21 cellular contexts compared by ENCODE assay signal in the genomic region with DNA sequence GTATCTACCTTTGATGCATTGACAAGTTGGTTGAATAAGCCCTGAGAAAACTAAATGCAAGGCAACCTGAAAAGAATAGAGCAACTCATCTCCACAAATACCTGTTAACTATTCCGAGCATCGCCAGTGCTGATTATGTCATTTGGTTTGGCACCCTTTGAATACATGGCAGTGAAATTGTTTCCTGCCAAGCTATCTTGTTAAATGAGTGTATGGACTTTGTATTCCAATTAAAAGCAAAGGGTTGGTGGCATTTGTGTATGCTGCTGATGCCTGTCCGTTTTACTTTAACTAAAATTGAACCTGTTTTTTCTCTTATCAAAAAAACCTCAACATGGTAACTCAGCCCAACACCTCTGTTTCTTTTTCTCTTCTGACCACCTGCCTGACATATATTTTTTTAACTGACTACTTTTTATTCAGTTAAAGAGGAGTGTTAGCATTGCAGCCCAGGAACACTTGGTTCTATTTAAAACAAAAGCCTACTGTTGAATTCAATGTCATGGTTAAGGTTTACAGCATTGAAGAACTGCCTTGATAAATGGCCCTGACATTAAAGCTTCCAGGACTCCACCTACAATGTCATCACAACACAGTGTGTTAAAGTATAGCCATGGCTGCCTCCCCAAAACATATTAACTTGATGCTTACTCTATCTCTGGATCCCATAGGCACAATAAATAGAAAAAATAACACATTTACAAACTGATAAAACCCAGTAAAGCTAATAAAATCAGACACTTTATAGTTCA.
DNase-seq lines count a peak whose midpoint lies in the region; ATAC-seq and TF ChIP-seq lines count a peak whose summit lies in the region.
"Had no signal": no experiment of that assay in that cellular context is flagged by ENCODE, and none has a peak within 500 bp of the region (broad histone marks: within the 10 kb centered on the region; RNA-seq: fewer than 3 reads in every experiment).

No MANE protein-coding gene starts in this region.

- H3K36me3 ChIP-seq in gastrocnemius medialis = no peaks in the 10 kb centered on the region
- H3K36me3 ChIP-seq: BE2C had no signal

- no peaks in the 10 kb centered on the region for H3K9me3 ChIP-seq in gastrocnemius medialis
- H3K9me3 ChIP-seq: BE2C had no signal

- no peaks in the 10 kb centered on the region for H3K27me3 Mint-ChIP-seq in WTC11 (ENCODE audit: low read depth)
- H3K27me3 Mint-ChIP-seq: CD4-positive, CD25-positive, alpha-beta regulatory T cell; CD8-positive, alpha-beta memory T cell had no signal

- H3K27ac Mint-ChIP-seq in WTC11 = no peak overlapping the region
- H3K27ac Mint-ChIP-seq: CD4-positive, CD25-positive, alpha-beta regulatory T cell; HFFc6 had no signal

- no peaks in the 10 kb centered on the region for H3K4me1 Mint-ChIP-seq in WTC11
- H3K4me1 Mint-ChIP-seq: CD4-positive, CD25-positive, alpha-beta regulatory T cell; CD8-positive, alpha-beta memory T cell had no signal

- no peaks in the 10 kb centered on the region for H3K9me3 Mint-ChIP-seq in WTC11

- no peak for TF ChIP-seq POLR2A in gastrocnemius medialis (IDR thresholded peaks at IDR 0.05)

- H3K36me3 Mint-ChIP-seq in WTC11 = no peaks in the 10 kb centered on the region
- H3K36me3 Mint-ChIP-seq: CD4-positive, CD25-positive, alpha-beta regulatory T cell; CD8-positive, alpha-beta memory T cell had no signal

- POLR2A ChIA-PET in WTC11 (lab: Charles Lee) = no interaction called here

- TF ChIP-seq CTCF in 22Rv1 (IDR thresholded peaks at IDR 0.05) (no peak), WTC11 (IDR thresholded peaks at IDR 0.05) (no peak), gastrocnemius medialis (IDR thresholded peaks at IDR 0.05 in 4 of 5, conservative IDR thresholded peaks at IDR 0.05 in 1 of 5) (no peak)

- CTCF ChIA-PET in WTC11 (lab: Charles Lee) = no interaction called here

- H3K27ac ChIP-seq in 22Rv1 = peak overlapping the region; percentile 12
- no peak overlapping the region for H3K27ac ChIP-seq in gastrocnemius medialis

- no peak overlapping the region for H3K4me3 Mint-ChIP-seq in WTC11
- H3K4me3 Mint-ChIP-seq: CD4-positive, CD25-positive, alpha-beta regulatory T cell; CD8-positive, alpha-beta memory T cell; HFFc6 had no signal

- H3K27me3 ChIP-seq in gastrocnemius medialis = no peaks in the 10 kb centered on the region
- H3K27me3 ChIP-seq: BE2C had no signal

- in situ Hi-C loops in gastrocnemius medialis (cut with MboI; ENCODE audit: low sequenced_read_pairs in 4 of 4) = no loop called here

- no peak overlapping the region for H3K4me3 ChIP-seq in gastrocnemius medialis

- no peak for ATAC-seq in HG03378 (IDR thresholded peaks at IDR 0.05; ENCODE audit: unreplicated experiment)
- no peak for ATAC-seq in WTC11
- no peak for ATAC-seq in gastrocnemius medialis
- ATAC-seq: HCT116 had no signal

- no peaks in the 10 kb centered on the region for H3K4me1 ChIP-seq in gastrocnemius medialis
- H3K4me1 ChIP-seq: BE2C had no signal

- intact Hi-C loops in gastrocnemius medialis (cut with DNase I; ENCODE audit: low total_unique reads) = no loop called here

- DNase-seq in DMS153 treated with DMSO at 0.1 percent for 48 hours (lab: John Stamatoyannopoulos, UW; ENCODE audit: unreplicated experiment) = peak; percentile 70
- DNase-seq in NCI-H748 treated with DMSO at 0.1 percent for 48 hours (lab: John Stamatoyannopoulos, UW) = peak; percentile 18
- DNase-seq in left kidney (ENCODE audit: low read depth, low spot score) = peak; percentile 48
- DNase-seq in WTC11 (ENCODE audit: low spot score) = no peak
- DNase-seq in EL = no peak
- DNase-seq in gastrocnemius medialis = no peak
- DNase-seq: ACHN; BE2C; C1 segment of cervical spinal cord; CD4-positive, CD25-positive, alpha-beta regulatory T cell; CD8-positive, alpha-beta memory T cell; COR-L47; DMS 273 treated with DMSO at 0.1 percent for 48 hours; DMS79; GF-D8; GOT3; H7; HFFc6 had no signal

TF ChIP-seq in WTC11, 78 proteins besides CTCF, POLR2A, EP300 and RAD21:
- TF ChIP-seq, protein P1, sequence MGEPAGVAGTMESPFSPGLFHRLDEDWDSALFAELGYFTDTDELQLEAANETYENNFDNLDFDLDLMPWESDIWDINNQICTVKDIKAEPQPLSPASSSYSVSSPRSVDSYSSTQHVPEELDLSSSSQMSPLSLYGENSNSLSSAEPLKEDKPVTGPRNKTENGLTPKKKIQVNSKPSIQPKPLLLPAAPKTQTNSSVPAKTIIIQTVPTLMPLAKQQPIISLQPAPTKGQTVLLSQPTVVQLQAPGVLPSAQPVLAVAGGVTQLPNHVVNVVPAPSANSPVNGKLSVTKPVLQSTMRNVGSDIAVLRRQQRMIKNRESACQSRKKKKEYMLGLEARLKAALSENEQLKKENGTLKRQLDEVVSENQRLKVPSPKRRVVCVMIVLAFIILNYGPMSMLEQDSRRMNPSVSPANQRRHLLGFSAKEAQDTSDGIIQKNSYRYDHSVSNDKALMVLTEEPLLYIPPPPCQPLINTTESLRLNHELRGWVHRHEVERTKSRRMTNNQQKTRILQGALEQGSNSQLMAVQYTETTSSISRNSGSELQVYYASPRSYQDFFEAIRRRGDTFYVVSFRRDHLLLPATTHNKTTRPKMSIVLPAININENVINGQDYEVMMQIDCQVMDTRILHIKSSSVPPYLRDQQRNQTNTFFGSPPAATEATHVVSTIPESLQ (CRISPR knock-in tag; IDR thresholded peaks at IDR 0.05) = no peak
- TF ChIP-seq ATF2 (CRISPR knock-in tag; IDR thresholded peaks at IDR 0.05; ENCODE audit: borderline replicate concordance, low read depth) (no peak), ZNF232 (CRISPR knock-in tag; IDR thresholded peaks at IDR 0.05) (no peak), CREM (CRISPR knock-in tag; IDR thresholded peaks at IDR 0.05) (no peak), ESRRA (CRISPR knock-in tag; IDR thresholded peaks at IDR 0.05; ENCODE audit: borderline replicate concordance) (no peak), HMGA2 (CRISPR knock-in tag; IDR thresholded peaks at IDR 0.05) (no peak), KAT7 (CRISPR knock-in tag; IDR thresholded peaks at IDR 0.05; ENCODE audit: borderline replicate concordance) (no peak), TEAD1 (CRISPR knock-in tag; IDR thresholded peaks at IDR 0.05) (no peak), ZNF121 (CRISPR knock-in tag; IDR thresholded peaks at IDR 0.05) (no peak), EMX1 (CRISPR knock-in tag; IDR thresholded peaks at IDR 0.05) (no peak)
TF ChIP-seq in WTC11: peak in this region for 0.

Comparison
In these comparisons a context has a peak if more than half of its experiments do, and no peak if none do; other contexts are left out.
1. DNase-seq: peak in DMS153 treated with DMSO at 0.1 percent for 48 hours (single experiment), NCI-H748 treated with DMSO at 0.1 percent for 48 hours (single experiment) and left kidney (single experiment); none in WTC11 (single experiment), EL (single experiment) and gastrocnemius medialis (0 of 2).